ENCODE assay signal across 1 cellular context in the genomic region with DNA sequence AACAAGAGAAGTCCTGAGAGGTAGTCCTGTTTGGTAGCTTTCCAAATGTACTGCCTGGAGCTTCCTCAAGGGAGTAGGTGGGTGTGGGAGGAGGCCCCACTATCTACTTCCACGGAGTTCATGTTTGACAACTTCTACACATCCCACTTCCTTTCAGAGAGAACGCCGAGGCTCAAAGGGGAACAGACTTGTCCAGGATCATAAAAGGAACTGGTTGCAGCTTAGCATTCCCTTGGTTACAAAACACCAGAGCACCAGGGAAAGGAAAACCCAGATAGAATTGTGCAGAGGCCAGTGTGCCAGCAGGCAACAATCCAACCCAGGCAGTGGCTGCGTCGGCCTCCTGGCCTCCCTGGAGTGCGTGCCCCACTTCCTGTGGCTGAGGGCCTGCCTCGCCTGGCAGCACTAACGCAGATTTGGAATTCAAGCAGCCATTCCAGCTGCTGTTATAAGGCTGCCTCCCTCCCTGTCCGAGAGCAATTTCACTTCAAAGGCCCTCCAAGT.
TF ChIP-seq lines count a peak whose summit lies in the region.

No MANE protein-coding gene starts in this region.

TF ChIP-seq in IMR-90, 13 proteins besides CTCF, POLR2A, EP300 and RAD21 (continued from another document):
- TF ChIP-seq, protein P1, sequence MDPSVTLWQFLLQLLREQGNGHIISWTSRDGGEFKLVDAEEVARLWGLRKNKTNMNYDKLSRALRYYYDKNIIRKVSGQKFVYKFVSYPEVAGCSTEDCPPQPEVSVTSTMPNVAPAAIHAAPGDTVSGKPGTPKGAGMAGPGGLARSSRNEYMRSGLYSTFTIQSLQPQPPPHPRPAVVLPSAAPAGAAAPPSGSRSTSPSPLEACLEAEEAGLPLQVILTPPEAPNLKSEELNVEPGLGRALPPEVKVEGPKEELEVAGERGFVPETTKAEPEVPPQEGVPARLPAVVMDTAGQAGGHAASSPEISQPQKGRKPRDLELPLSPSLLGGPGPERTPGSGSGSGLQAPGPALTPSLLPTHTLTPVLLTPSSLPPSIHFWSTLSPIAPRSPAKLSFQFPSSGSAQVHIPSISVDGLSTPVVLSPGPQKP (IDR thresholded peaks at IDR 0.05; ENCODE audit: borderline replicate concordance, low read depth, low read length) = no peak
- TF ChIP-seq MXI1 (IDR thresholded peaks at IDR 0.05; ENCODE audit: borderline replicate concordance, low read depth, low read length) = no peak
- no peak for TF ChIP-seq RFX5 (IDR thresholded peaks at IDR 0.05; ENCODE audit: low read depth, low read length)
- no peak for TF ChIP-seq RCOR1 (IDR thresholded peaks at IDR 0.05; ENCODE audit: insufficient replicate concordance, low read length)
- no peak for TF ChIP-seq MAZ (IDR thresholded peaks at IDR 0.05; ENCODE audit: borderline replicate concordance, low read depth, low read length)
